Comparison of ENCODE assay signal across 14 cellular contexts in genomic region chr2:235414422-235414821, GRCh38.
DNase-seq lines count a peak whose midpoint lies in the region; TF ChIP-seq lines count a peak whose summit lies in the region.
"Had no signal": no experiment of that assay in that cellular context is flagged by ENCODE, and none has a peak within 500 bp of the region (broad histone marks: within the 10 kb centered on the region; RNA-seq: fewer than 3 reads in every experiment).

No MANE protein-coding gene starts in this region.

- DNase-seq in DMS 273 (lab: John Stamatoyannopoulos, UW; ENCODE audit: unreplicated experiment), result peak; percentile 76
- peak; percentile 42 for DNase-seq in NCI-H1694 treated with DMSO at 0.1 percent for 48 hours (lab: John Stamatoyannopoulos, UW)
- peak; percentile 19 for DNase-seq in RPMI7951 (ENCODE audit: low read depth)
- DNase-seq in kidney tubule cell (ENCODE audit: low spot score), result peak; percentile 12
- DNase-seq in NCI-H82 (lab: John Stamatoyannopoulos, UW), result no peak
- DNase-seq in MG63, result no peak
- DNase-seq in brain microvascular endothelial cell, result no peak
- DNase-seq in hepatocyte (ENCODE audit: low spot score), result no peak
- DNase-seq: activated naive CD4-positive, alpha-beta T cell; effector CD4-positive, alpha-beta T cell; hippocampal formation; naive B cell; NCI-H446 treated with DMSO at 0.1 percent for 48 hours; psoas muscle had no signal

- H3K4me3 ChIP-seq in MG63, result no peak overlapping the region
- no peak overlapping the region for H3K4me3 ChIP-seq in brain microvascular endothelial cell (ENCODE audit: low read depth, low read length)
- H3K4me3 ChIP-seq in hepatocyte, result no peak overlapping the region
- H3K4me3 ChIP-seq: psoas muscle had no signal

- in situ Hi-C loops in brain microvascular endothelial cell (cut with HindIII; ENCODE audit: low pct_ligation_motif_present, low sequenced_read_pairs), result no loop called here

- no peak overlapping the region for H2AFZ ChIP-seq in hepatocyte

- peaks cover 2% of the 10 kb centered on the region for H3K4me1 ChIP-seq in hepatocyte (ENCODE audit: insufficient read depth)
- H3K4me1 ChIP-seq: psoas muscle had no signal

- WGBS in hepatocyte (ENCODE audit: low lambda C conversion rate, missing lambda C conversion rate), result 93% methylated on average over 4 of the region's 4 CpGs

- H3K27ac ChIP-seq in brain microvascular endothelial cell (no peak overlapping the region), hepatocyte (no peak overlapping the region)
- H3K27ac ChIP-seq: psoas muscle had no signal

- H3K9me3 ChIP-seq in MG63 (no peaks in the 10 kb centered on the region), hepatocyte (ENCODE audit: low read depth) (no peaks in the 10 kb centered on the region)
- H3K9me3 ChIP-seq: psoas muscle had no signal

- no peaks in the 10 kb centered on the region for H3K9me2 ChIP-seq in hepatocyte (replicated peaks; ENCODE audit: insufficient read depth)

- H3K27me3 ChIP-seq in MG63 (no peaks in the 10 kb centered on the region), brain microvascular endothelial cell (replicated peaks) (no peaks in the 10 kb centered on the region), hepatocyte (no peaks in the 10 kb centered on the region)

- no peaks in the 10 kb centered on the region for H4K20me1 ChIP-seq in hepatocyte (ENCODE audit: insufficient read depth, poor library complexity, severe bottlenecking)

- H3K36me3 ChIP-seq in MG63 (no peaks in the 10 kb centered on the region), brain microvascular endothelial cell (replicated peaks) (no peaks in the 10 kb centered on the region), hepatocyte (replicated peaks; ENCODE audit: insufficient read depth, low read depth) (no peaks in the 10 kb centered on the region)

- TF ChIP-seq CTCF in brain microvascular endothelial cell (IDR thresholded peaks at IDR 0.05; ENCODE audit: low read depth, low read length, missing control alignments) (no peak), hepatocyte (IDR thresholded peaks at IDR 0.05; ENCODE audit: poor library complexity) (no peak)

- H3K79me2 ChIP-seq in hepatocyte, result no peaks in the 10 kb centered on the region

- H3K4me2 ChIP-seq in hepatocyte, result no peak overlapping the region

Comparison
In these comparisons a context has a peak if more than half of its experiments do, and no peak if none do; other contexts are left out.
1. DNase-seq: peak in DMS 273 (single experiment), NCI-H1694 treated with DMSO at 0.1 percent for 48 hours (single experiment), RPMI7951 (single experiment) and kidney tubule cell (single experiment); none in NCI-H82 (single experiment), MG63 (single experiment), brain microvascular endothelial cell (single experiment) and hepatocyte (single experiment).